ENCODE assay signal across 24 cellular contexts in the genomic region with DNA sequence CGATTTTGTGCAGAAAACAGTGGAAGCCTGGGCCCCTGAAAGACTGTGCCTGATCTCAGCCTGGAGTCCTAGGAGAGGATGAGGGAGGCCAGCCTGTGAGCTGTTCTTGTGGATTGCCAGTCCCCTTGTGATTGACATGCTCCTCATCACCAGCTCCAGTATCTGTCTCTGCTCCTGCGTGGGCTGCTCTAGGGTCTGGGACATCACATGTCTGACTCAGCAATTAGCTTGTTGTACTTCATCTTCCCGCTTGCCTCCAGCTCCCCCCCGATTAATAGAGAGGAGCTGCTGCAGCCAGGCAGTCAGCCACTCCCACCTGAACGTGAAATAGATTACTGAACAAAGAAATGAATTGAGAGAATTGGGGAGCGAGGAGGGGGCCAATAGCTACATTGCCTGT.
DNase-seq lines count a peak whose midpoint lies in the region; ATAC-seq and TF ChIP-seq lines count a peak whose summit lies in the region.
"Had no signal": no experiment of that assay in that cellular context is flagged by ENCODE, and none has a peak within 500 bp of the region (broad histone marks: within the 10 kb centered on the region; RNA-seq: fewer than 3 reads in every experiment).

No MANE protein-coding gene starts in this region.

- H3K27me3 ChIP-seq in BE2C (no peaks in the 10 kb centered on the region), mammary epithelial cell (ENCODE audit: insufficient read depth, low read length) (no peaks in the 10 kb centered on the region)

- in situ Hi-C loops in mammary epithelial cell (cut with MboI; ENCODE audit: low sequenced_read_pairs in 2 of 2), result no loop called here

- no peak overlapping the region for H3K9ac ChIP-seq in mammary epithelial cell (ENCODE audit: insufficient read depth, low read length)

- H3K36me3 ChIP-seq in BE2C (no peaks in the 10 kb centered on the region), mesodermal cell (ENCODE audit: control insufficient read depth, insufficient read depth, low read length) (no peaks in the 10 kb centered on the region), mammary epithelial cell (ENCODE audit: insufficient read depth, low read length) (no peaks in the 10 kb centered on the region)

- BruUV-seq in mammary epithelial cell (replicated peaks; lab: Mats Ljungman, UMichigan), result no TSS peak

- no peak overlapping the region for H2AFZ ChIP-seq in mammary epithelial cell (ENCODE audit: low read depth, low read length)

- H4K20me1 ChIP-seq in mammary epithelial cell (ENCODE audit: insufficient read depth, low read length), result no peaks in the 10 kb centered on the region

- CTCF ChIA-PET in mammary epithelial cell (lab: Charles Lee; ENCODE audit: low non-redundant PET), result no interaction called here

- no peak for TF ChIP-seq CTCF in BE2C (IDR thresholded peaks at IDR 0.05; ENCODE audit: low read depth, low read length)
- no peak for TF ChIP-seq CTCF in mammary epithelial cell (conservative IDR thresholded peaks at IDR 0.05 in 1 of 2, IDR thresholded peaks at IDR 0.05 in 1 of 2; ENCODE audit: extremely low read depth in 1 of 2, insufficient read depth in 1 of 2, low read depth in 1 of 2, low read length in 2 of 2)

- no peak overlapping the region for H3K4me2 ChIP-seq in mammary epithelial cell (ENCODE audit: insufficient read depth, low read depth, low read length)

- DNase-seq in BE2C (peak; percentile 81), SK-N-DZ (ENCODE audit: low spot score) (peak; percentile 74), retina (peak; percentile 28), mammary epithelial cell (no peak)
- DNase-seq in stimulated activated naive CD4-positive, alpha-beta T cell (lab: John Stamatoyannopoulos, UW), result no peak
- DNase-seq: Caco-2; CD4-positive, CD25-positive, alpha-beta regulatory T cell; DMS 273 treated with DMSO at 0.1 percent for 48 hours; DMS79 treated with DMSO at 0.1 percent for 48 hours; H9; HFFc6; KG1; NCI-H1092 treated with DMSO at 0.1 percent for 48 hours; NCI-H146; NCI-H2029; NCI-H2171; NCI-H524 treated with DMSO at 0.1 percent for 48 hours; OCI-M1; Right ventricle myocardium superior; SW 1271 had no signal

- dilution Hi-C loops in mammary epithelial cell (cut with HindIII; ENCODE audit: low sequenced_read_pairs), result no loop called here

- H3K4me3 ChIP-seq in BE2C (ENCODE audit: low read depth, low read length), result peak overlapping the region; percentile 21; the same call in 1 of the 2 replicates
- H3K4me3 ChIP-seq in mesodermal cell (ENCODE audit: extremely low read depth, insufficient read depth, low read length, poor library complexity, severe bottlenecking), result no peak overlapping the region
- H3K4me3 ChIP-seq in mammary epithelial cell (replicated peaks in 1 of 3; ENCODE audit: insufficient read depth in 1 of 3, low read depth in 2 of 3, low read length in 3 of 3), result no peak overlapping the region
- H3K4me3 ChIP-seq: GM12878, SK-N-MC had no signal

- H3K9me3 ChIP-seq in BE2C (no peaks in the 10 kb centered on the region), mesodermal cell (ENCODE audit: control insufficient read depth, low read length) (no peaks in the 10 kb centered on the region), mammary epithelial cell (replicated peaks; ENCODE audit: insufficient read depth, low read length) (no peaks in the 10 kb centered on the region)
- H3K9me3 ChIP-seq: Caco-2 had no signal

- WGBS in mesodermal cell (ENCODE audit: insufficient coverage in 2 of 2), 2 experiments, result 66 to 86% methylated on average over 5 of the region's 6 CpGs
- 59% methylated on average over 6 of the region's 6 CpGs for WGBS in mammary epithelial cell (ENCODE audit: low coverage, missing lambda C conversion rate)

- peak overlapping the region; percentile 38 for H3K27ac ChIP-seq in mesodermal cell (ENCODE audit: low read depth, low read length, severe bottlenecking)
- no peak overlapping the region for H3K27ac ChIP-seq in mammary epithelial cell (ENCODE audit: insufficient read depth, low read depth, low read length)
- H3K27ac ChIP-seq: SK-N-MC had no signal

- intact Hi-C loops in mammary epithelial cell (cut with micrococcal nuclease), result no loop called here

- no peak for ATAC-seq in HG03025 (IDR thresholded peaks at IDR 0.05; ENCODE audit: low FRiP score, unreplicated experiment)
- ATAC-seq: GM12878 had no signal

- H3K79me2 ChIP-seq in mammary epithelial cell (ENCODE audit: insufficient read depth, low read length), result no peaks in the 10 kb centered on the region

- H3K4me1 ChIP-seq in BE2C (peaks cover 34% of the 10 kb centered on the region), mesodermal cell (ENCODE audit: control insufficient read depth, insufficient read depth, low read length, poor library complexity, severe bottlenecking) (peaks cover 6% of the 10 kb centered on the region), mammary epithelial cell (ENCODE audit: insufficient read depth, low read length) (no peaks in the 10 kb centered on the region)
- H3K4me1 ChIP-seq: Caco-2 had no signal

Comparison
In these comparisons a context has a peak if more than half of its experiments do, and no peak if none do; other contexts are left out.
1. DNase-seq: peak in BE2C (single experiment), SK-N-DZ (single experiment) and retina (single experiment); none in stimulated activated naive CD4-positive, alpha-beta T cell (0 of 6) and mammary epithelial cell (single experiment).